In genomic region chr13:33111414-33112110, GRCh38 we compare ENCODE assay signal across 10 cellular contexts.
A peak's percentile ranks its signal among the peaks of the same experiment; 100 is the strongest.
DNase-seq lines count a peak whose midpoint lies in the region; ATAC-seq and TF ChIP-seq lines count a peak whose summit lies in the region.
"Had no signal": no experiment of that assay in that cellular context is flagged by ENCODE, and none has a peak within 500 bp of the region (broad histone marks: within the 10 kb centered on the region; RNA-seq: fewer than 3 reads in every experiment).

No MANE protein-coding gene starts in this region.

- peak overlapping the region; percentile 24 for H3K27ac ChIP-seq in substantia nigra (ENCODE audit: low read depth, low read length, poor library complexity, severe bottlenecking)

- TF ChIP-seq CTCF in fibroblast of pulmonary artery (IDR thresholded peaks at IDR 0.05; ENCODE audit: low read length, missing control alignments): no peak

- DNase-seq in NCI-H146 treated with DMSO at 0.1 percent for 48 hours (lab: John Stamatoyannopoulos, UW; ENCODE audit: unreplicated experiment): peak; percentile 80
- peak; percentile 33 for DNase-seq in fibroblast of pulmonary artery (ENCODE audit: low read depth)
- no peak for DNase-seq in substantia nigra (lab: John Stamatoyannopoulos, UW)
- DNase-seq in HPDE6-E6E7 (ENCODE audit: extremely low spot score): no peak
- no peak for DNase-seq in anterior cingulate cortex (lab: John Stamatoyannopoulos, UW)
- no peak for DNase-seq in Kasumi-1 (lab: John Stamatoyannopoulos, UW)
- DNase-seq: activated naive CD4-positive, alpha-beta T cell treated with anti-CD3 and anti-CD28 coated beads, Interleukin-2, amount 10 ng/mL, durations not matched to agents 7 days and 5 days; NCI-H187 had no signal

- ATAC-seq in GM19043 (IDR thresholded peaks at IDR 0.05; ENCODE audit: low read depth, unreplicated experiment) (peak; percentile 22), HG03460 (IDR thresholded peaks at IDR 0.05; ENCODE audit: unreplicated experiment) (no peak)

- H3K4me3 ChIP-seq in fibroblast of pulmonary artery (replicated peaks; ENCODE audit: low read depth, low read length): no peak overlapping the region

Comparison
In these comparisons a context has a peak if more than half of its experiments do, and no peak if none do; other contexts are left out.
1. DNase-seq: peak in NCI-H146 treated with DMSO at 0.1 percent for 48 hours (single experiment) and fibroblast of pulmonary artery (single experiment); none in substantia nigra (0 of 49), HPDE6-E6E7 (single experiment), anterior cingulate cortex (0 of 58) and Kasumi-1 (0 of 2).